ENCODE assay signal across 33 cellular contexts in the genomic region with DNA sequence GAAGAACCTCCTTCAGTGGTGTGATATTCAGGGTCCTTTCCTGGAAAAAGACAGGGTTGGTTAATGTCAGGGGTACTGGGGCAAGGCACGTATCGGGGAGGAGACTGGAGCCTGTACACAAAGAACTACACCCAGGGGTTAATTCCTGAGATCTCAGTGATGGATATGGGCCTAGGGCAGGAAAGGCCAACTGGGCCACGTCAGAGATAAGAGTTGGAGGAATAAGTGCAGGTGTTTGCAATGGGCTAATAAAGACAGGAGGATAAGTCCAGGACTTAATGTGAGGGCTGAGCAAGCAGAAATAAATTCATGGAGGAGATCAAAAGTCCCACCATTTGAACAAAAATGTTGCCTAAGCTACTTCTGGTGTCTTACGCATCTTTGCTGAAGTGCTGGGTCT. TPM values are rescaled to one million over a fixed set of nuclear protein-coding genes. Genes with fewer than 3 reads are reported as not detected.
"Had no signal": no experiment of that assay in that cellular context is flagged by ENCODE, and none has a peak within 500 bp of the region (broad histone marks: within the 10 kb centered on the region; RNA-seq: fewer than 3 reads in every experiment).

No MANE protein-coding gene starts in this region.

- H3K27ac Mint-ChIP-seq: activated CD4-positive, alpha-beta memory T cell treated with anti-CD3 and anti-CD28 coated beads for 36 hours; activated CD4-positive, alpha-beta T cell treated with anti-CD3 and anti-CD28 coated beads, Interleukin-2, amount 10 ng/mL, durations not matched to agents 24 days and 14 days; activated naive CD4-positive, alpha-beta T cell treated with anti-CD3 and anti-CD28 coated beads, Interleukin-2, amount 10 ng/mL, durations not matched to agents 7 days and 5 days; activated naive CD8-positive, alpha-beta T cell treated with anti-CD3 and anti-CD28 coated beads, Interleukin-2, amount 10 ng/mL, durations not matched to agents 7 days and 5 days; activated T-cell treated with anti-CD3 and anti-CD28 coated beads, Interleukin-2, amount 50 U/mL, for 24 hours; T-helper 17 cell had no signal

- ATAC-seq: heart right ventricle; left ventricle myocardium superior; naive thymus-derived CD4-positive, alpha-beta T cell; sciatic nerve; SK-N-SH treated with all-trans-retinoic acid at 6 μM for 48 hours; T-helper 17 cell had no signal

- H3K4me3 ChIP-seq: breast epithelium, heart right ventricle, smooth muscle cell, thoracic aorta, upper lobe of left lung, vagina had no signal

- H3K9me3 Mint-ChIP-seq: activated CD4-positive, alpha-beta memory T cell treated with anti-CD3 and anti-CD28 coated beads for 36 hours; activated CD4-positive, alpha-beta T cell treated with anti-CD3 and anti-CD28 coated beads, Interleukin-2, amount 10 ng/mL, durations not matched to agents 24 days and 14 days; activated naive CD8-positive, alpha-beta T cell treated with anti-CD3 and anti-CD28 coated beads, Interleukin-2, amount 10 ng/mL, durations not matched to agents 7 days and 5 days; naive thymus-derived CD4-positive, alpha-beta T cell had no signal

- H3K4me2 ChIP-seq: smooth muscle cell had no signal

- DNase-seq: activated CD4-positive, alpha-beta memory T cell treated with anti-CD3 and anti-CD28 coated beads for 36 hours; activated CD4-positive, alpha-beta T cell treated with anti-CD3 and anti-CD28 coated beads, Interleukin-2, amount 10 ng/mL, durations not matched to agents 24 days and 14 days; activated CD4-positive, CD25-positive, alpha-beta regulatory T cell treated with anti-CD3 and anti-CD28 coated beads, Interleukin-2, amount 50 U/mL, for 72 hours; activated CD8-positive, alpha-beta memory T cell treated with anti-CD3 and anti-CD28 coated beads, Interleukin-2, amount 50 U/mL, for 48 hours; activated gamma-delta T cell; activated naive CD8-positive, alpha-beta T cell treated with anti-CD3 and anti-CD28 coated beads, Interleukin-2, amount 10 ng/mL, durations not matched to agents 7 days and 5 days; activated T-cell treated with anti-CD3 and anti-CD28 coated beads, Interleukin-2, amount 50 U/mL, for 24 hours; central memory CD4-positive, alpha-beta T cell; heart right ventricle; left ventricle myocardium superior; midbrain; naive thymus-derived CD4-positive, alpha-beta T cell; nucleus accumbens; stimulated activated CD4-positive, alpha-beta T cell treated with anti-CD3 and anti-CD28 coated beads, Interleukin-1b, Interleukin-23, amount 100 ng/mL, for 48 hours; stimulated activated CD4-positive, alpha-beta T cell treated with anti-CD3 and anti-CD28 coated beads, Interleukin-4, amount 100 ng/mL, for 4 hours; stimulated activated CD8-positive, alpha-beta memory T cell treated with anti-CD3 and anti-CD28 coated beads, Interleukin-4, amount 100 ng/mL, for 48 hours; stimulated activated naive CD4-positive, alpha-beta T cell; T-helper 17 cell; T1000; upper lobe of left lung had no signal

- H3K4me3 Mint-ChIP-seq: activated CD4-positive, alpha-beta memory T cell treated with anti-CD3 and anti-CD28 coated beads for 36 hours; activated CD4-positive, alpha-beta T cell treated with anti-CD3 and anti-CD28 coated beads, Interleukin-2, amount 10 ng/mL, durations not matched to agents 24 days and 14 days; activated naive CD4-positive, alpha-beta T cell treated with anti-CD3 and anti-CD28 coated beads, Interleukin-2, amount 10 ng/mL, durations not matched to agents 7 days and 5 days; activated naive CD8-positive, alpha-beta T cell treated with anti-CD3 and anti-CD28 coated beads, Interleukin-2, amount 10 ng/mL, durations not matched to agents 7 days and 5 days; activated T-cell treated with anti-CD3 and anti-CD28 coated beads, Interleukin-2, amount 50 U/mL, for 24 hours; naive thymus-derived CD4-positive, alpha-beta T cell; T-helper 17 cell had no signal

- H3K36me3 Mint-ChIP-seq: activated CD4-positive, alpha-beta memory T cell treated with anti-CD3 and anti-CD28 coated beads for 36 hours had no signal

- H3K27me3 Mint-ChIP-seq: activated CD4-positive, alpha-beta memory T cell treated with anti-CD3 and anti-CD28 coated beads for 36 hours; activated CD4-positive, alpha-beta T cell treated with anti-CD3 and anti-CD28 coated beads, Interleukin-2, amount 10 ng/mL, durations not matched to agents 24 days and 14 days; activated T-cell treated with anti-CD3 and anti-CD28 coated beads, Interleukin-2, amount 50 U/mL, for 24 hours; naive thymus-derived CD4-positive, alpha-beta T cell had no signal

- H3K36me3 ChIP-seq: breast epithelium, heart right ventricle, thoracic aorta, upper lobe of left lung, vagina had no signal

- H3K4me1 ChIP-seq: breast epithelium had no signal

- H3K27me3 ChIP-seq: breast epithelium, heart right ventricle, upper lobe of left lung, vagina had no signal

- H3K27ac ChIP-seq: breast epithelium, heart right ventricle, thoracic aorta, upper lobe of left lung, vagina had no signal

RNA-seq across cellular contexts. Expression of a gene that starts 40.2 kb away (rescaled TPM):
- total RNA-seq: activated CD4-positive, alpha-beta memory T cell treated with anti-CD3 and anti-CD28 coated beads for 36 hours; activated CD4-positive, alpha-beta T cell treated with anti-CD3 and anti-CD28 coated beads, Interleukin-2, amount 10 ng/mL, durations not matched to agents 24 days and 14 days; activated naive CD8-positive, alpha-beta T cell treated with anti-CD3 and anti-CD28 coated beads, Interleukin-2, amount 10 ng/mL, durations not matched to agents 7 days and 5 days; fibroblast of lung; fibroblast of villous mesenchyme; naive thymus-derived CD4-positive, alpha-beta T cell; renal cortical epithelial cell; smooth muscle cell; thoracic aorta; vagina had no signal
- polyA plus RNA-seq: neural cell, smooth muscle cell had no signal

RNA-seq across cellular contexts. Expression of a gene that starts 56.6 kb away (rescaled TPM):
- total RNA-seq: activated CD4-positive, alpha-beta memory T cell treated with anti-CD3 and anti-CD28 coated beads for 36 hours; activated CD4-positive, alpha-beta T cell treated with anti-CD3 and anti-CD28 coated beads, Interleukin-2, amount 10 ng/mL, durations not matched to agents 24 days and 14 days; activated naive CD8-positive, alpha-beta T cell treated with anti-CD3 and anti-CD28 coated beads, Interleukin-2, amount 10 ng/mL, durations not matched to agents 7 days and 5 days; breast epithelium; endothelial cell of umbilical vein; fibroblast of lung; fibroblast of villous mesenchyme; heart right ventricle; left ventricle myocardium superior; lung microvascular endothelial cell; sciatic nerve; smooth muscle cell; T-helper 17 cell; thoracic aorta; vagina had no signal
- polyA plus RNA-seq: endothelial cell of umbilical vein; fibroblast of lung; heart right ventricle; naive thymus-derived CD4-positive, alpha-beta T cell; smooth muscle cell had no signal
